Comparison of ENCODE assay signal across 12 cellular contexts in the genomic region with DNA sequence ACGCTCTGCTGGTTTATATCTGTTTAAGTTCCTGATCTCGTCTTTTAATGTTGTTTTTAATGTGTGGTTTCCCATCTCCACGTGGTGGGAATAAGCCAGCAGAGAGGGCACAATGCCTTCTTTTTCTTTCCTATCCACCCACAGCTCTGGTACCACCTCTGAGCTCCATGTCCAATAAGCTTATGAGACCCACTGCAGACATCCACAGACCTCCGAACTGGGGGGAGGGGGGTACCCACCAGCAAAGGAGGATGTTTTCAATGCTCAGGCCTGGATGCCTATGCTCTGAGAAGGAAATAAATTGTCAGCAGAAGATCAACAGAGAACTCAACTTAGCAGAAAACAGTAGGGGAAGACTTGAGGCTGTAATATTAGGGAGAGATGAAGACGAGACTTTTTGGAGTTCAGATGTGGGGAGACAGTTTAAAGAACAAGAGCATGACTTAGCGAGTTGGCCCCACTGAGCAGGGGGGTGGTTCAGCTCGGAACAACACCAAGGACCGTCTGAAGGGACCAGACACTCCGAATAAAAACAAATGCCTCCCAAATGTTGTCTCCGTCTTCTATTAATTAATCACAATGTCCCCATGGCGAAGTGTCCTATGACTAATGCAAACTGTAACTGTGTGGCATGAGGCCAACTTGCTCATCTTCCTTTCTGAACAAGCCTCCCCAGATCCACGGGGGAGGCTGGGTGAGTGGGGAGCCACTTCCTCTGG.
DNase-seq lines count a peak whose midpoint lies in the region; ATAC-seq and TF ChIP-seq lines count a peak whose summit lies in the region.
"Had no signal": no experiment of that assay in that cellular context is flagged by ENCODE, and none has a peak within 500 bp of the region (broad histone marks: within the 10 kb centered on the region; RNA-seq: fewer than 3 reads in every experiment).

No MANE protein-coding gene starts in this region.

- H3K27ac ChIP-seq in esophagus muscularis mucosa (replicated peaks in 1 of 4) (peak overlapping the region; percentile 39 to 71 (median 65)), muscle layer of colon (ENCODE audit: low read depth, low read length) (peak overlapping the region; percentile 34), vagina (peak overlapping the region; percentile 51), MM.1S (ENCODE audit: low read length) (no peak overlapping the region), RWPE1 (no peak overlapping the region)

- H3K27me3 ChIP-seq in esophagus muscularis mucosa (no peaks in the 10 kb centered on the region), muscle layer of colon (ENCODE audit: control insufficient read depth in 1 of 2, insufficient read depth in 2 of 2, low read length in 2 of 2) (no peaks in the 10 kb centered on the region), vagina (no peaks in the 10 kb centered on the region), MM.1S (replicated peaks; ENCODE audit: insufficient read depth, low read length) (no peaks in the 10 kb centered on the region; the same call in 1 of the 2 replicates)

- no peaks in the 10 kb centered on the region for H3K79me2 ChIP-seq in MM.1S (ENCODE audit: low read length)

- DNase-seq in Right ventricle myocardium inferior (ENCODE audit: missing footprints): no peak
- DNase-seq in cardiac septum (ENCODE audit: low spot score): no peak
- DNase-seq in esophagus muscularis mucosa (ENCODE audit: extremely low spot score): peak; percentile 97
- DNase-seq in vagina (ENCODE audit: extremely low spot score in 2 of 2): peak in 1 of 2 donors; percentile 90
- DNase-seq in MM.1S: no peak
- no peak for DNase-seq in RWPE1 (ENCODE audit: low spot score)
- DNase-seq: effector memory CD4-positive, alpha-beta T cell; NCI-H510A treated with DMSO at 0.1 percent for 48 hours; stimulated activated CD4-positive, alpha-beta T cell treated with anti-CD3 and anti-CD28 coated beads, Interleukin-4, amount 100 ng/mL, for 4 hours had no signal

- H4K20me1 ChIP-seq in MM.1S (ENCODE audit: insufficient read depth, low read length): no peaks in the 10 kb centered on the region

- peaks cover 9 to 27% (median 20%) of the 10 kb centered on the region in 4 donors for H3K4me1 ChIP-seq in esophagus muscularis mucosa
- H3K4me1 ChIP-seq in muscle layer of colon (ENCODE audit: insufficient read depth, low read length): peaks cover 9% of the 10 kb centered on the region
- H3K4me1 ChIP-seq in vagina: peaks cover 21% of the 10 kb centered on the region
- no peaks in the 10 kb centered on the region for H3K4me1 ChIP-seq in MM.1S (ENCODE audit: low read length)

- ATAC-seq in Right ventricle myocardium inferior (peak; percentile 54), HG03521 (IDR thresholded peaks at IDR 0.05; ENCODE audit: unreplicated experiment) (no peak)
- ATAC-seq: left lobe of liver had no signal

- H3K9me3 ChIP-seq in esophagus muscularis mucosa (no peaks in the 10 kb centered on the region), muscle layer of colon (ENCODE audit: low read length) (no peaks in the 10 kb centered on the region), vagina (no peaks in the 10 kb centered on the region), MM.1S (replicated peaks; ENCODE audit: insufficient read depth, low read length) (no peaks in the 10 kb centered on the region)

- H3K36me3 ChIP-seq in esophagus muscularis mucosa (no peaks in the 10 kb centered on the region), muscle layer of colon (ENCODE audit: insufficient read depth, low read length) (no peaks in the 10 kb centered on the region), vagina (no peaks in the 10 kb centered on the region), MM.1S (replicated peaks; ENCODE audit: insufficient read depth, low read length) (no peaks in the 10 kb centered on the region)

- H3F3A ChIP-seq in MM.1S (ENCODE audit: insufficient read depth, low read length): no peaks in the 10 kb centered on the region

- POLR2A ChIA-PET in RWPE1 (lab: Yijun Ruan, JAX; ENCODE audit: low non-redundant PET): no interaction called here

- no peak for TF ChIP-seq CTCF in esophagus muscularis mucosa (IDR thresholded peaks at IDR 0.05)
- TF ChIP-seq CTCF in vagina (IDR thresholded peaks at IDR 0.05): no peak
- no peak for TF ChIP-seq CTCF in MM.1S (IDR thresholded peaks at IDR 0.05; ENCODE audit: low read length)
- TF ChIP-seq CTCF in RWPE1 (conservative IDR thresholded peaks at IDR 0.05; ENCODE audit: low read depth): no peak

- H3K9ac ChIP-seq in muscle layer of colon (ENCODE audit: low read length): no peak overlapping the region
- no peak overlapping the region for H3K9ac ChIP-seq in MM.1S (ENCODE audit: low read length)

- 39% methylated on average over 10 of the region's 12 CpGs for WGBS in esophagus muscularis mucosa

- H3K9me2 ChIP-seq in MM.1S (replicated peaks; ENCODE audit: insufficient read depth, low read length): no peaks in the 10 kb centered on the region

- CTCF ChIA-PET in RWPE1 (lab: Yijun Ruan, JAX): no interaction called here

- intact Hi-C loops in Right ventricle myocardium inferior (cut with DNase I) (no loop called here), cardiac septum (cut with DNase I) (no loop called here), esophagus muscularis mucosa (cut with DNase I) (no loop called here), vagina (cut with DNase I) (no loop called here)

- no peak for TF ChIP-seq POLR2A in esophagus muscularis mucosa (IDR thresholded peaks at IDR 0.05; ENCODE audit: low read depth)
- TF ChIP-seq POLR2A in vagina (IDR thresholded peaks at IDR 0.05): no peak

- H3K4me2 ChIP-seq in MM.1S (ENCODE audit: low read depth, low read length): no peak overlapping the region

- H3K4me3 ChIP-seq in esophagus muscularis mucosa: peak overlapping the region in 1 of 4 donors; percentile 24
- H3K4me3 ChIP-seq in muscle layer of colon (ENCODE audit: low read depth in 1 of 2, low read length in 2 of 2): no peak overlapping the region
- H3K4me3 ChIP-seq in vagina: no peak overlapping the region
- no peak overlapping the region for H3K4me3 ChIP-seq in MM.1S (ENCODE audit: low read length)

- H2AFZ ChIP-seq in MM.1S (ENCODE audit: low read length): no peak overlapping the region

- no peak for TF ChIP-seq EP300 in esophagus muscularis mucosa (IDR thresholded peaks at IDR 0.05)

Comparison
In these comparisons a context has a peak if more than half of its experiments do, and no peak if none do; other contexts are left out.
1. H3K27ac ChIP-seq: peak in esophagus muscularis mucosa (4 of 4), muscle layer of colon (single experiment) and vagina (single experiment); none in MM.1S (single experiment) and RWPE1 (single experiment).